39 cellular contexts compared by ENCODE assay signal in the genomic region with DNA sequence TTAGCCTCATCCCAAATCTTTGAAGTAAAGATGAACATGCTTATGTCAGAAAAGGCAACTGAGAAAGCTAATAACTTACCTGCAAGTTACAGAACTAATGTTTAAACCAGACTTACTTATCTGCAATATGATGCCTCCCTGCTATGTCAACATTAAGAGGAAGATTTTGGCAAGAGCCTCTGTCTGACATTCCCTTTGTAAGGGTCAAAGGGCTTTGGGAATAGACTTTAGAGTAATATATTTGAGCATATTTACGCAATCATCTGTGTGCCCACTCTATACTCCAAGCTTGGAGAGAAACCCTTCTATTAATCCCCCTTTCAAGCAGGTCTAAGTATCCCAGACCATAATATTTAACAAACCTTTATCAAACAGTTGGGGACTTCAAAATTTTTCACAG.
"Had no signal": no experiment of that assay in that cellular context is flagged by ENCODE, and none has a peak within 500 bp of the region (broad histone marks: within the 10 kb centered on the region; RNA-seq: fewer than 3 reads in every experiment).

No MANE protein-coding gene starts in this region.

- H3K9me3 ChIP-seq: adrenal gland, body of pancreas, breast epithelium had no signal

- DNase-seq: activated CD4-positive, alpha-beta memory T cell treated with anti-CD3 and anti-CD28 coated beads, Interleukin-2, amount 10 ng/mL, durations not matched to agents 7 days and 5 days; activated CD4-positive, alpha-beta T cell treated with anti-CD3 and anti-CD28 coated beads for 1 hour; activated CD4-positive, alpha-beta T cell treated with anti-CD3 and anti-CD28 coated beads for 36 hours; activated CD4-positive, alpha-beta T cell treated with anti-CD3 and anti-CD28 coated beads for 48 hours; activated CD4-positive, alpha-beta T cell treated with anti-CD3 and anti-CD28 coated beads, Interleukin-2, amount 10 ng/mL, durations not matched to agents 7 days and 5 days; activated CD4-positive, alpha-beta T cell treated with anti-CD3 and anti-CD28 coated beads, Interleukin-2, amount 50 U/mL, for 48 hours; activated CD4-positive, CD25-positive, alpha-beta regulatory T cell; activated CD8-positive, alpha-beta memory T cell treated with anti-CD3 and anti-CD28 coated beads, Interleukin-2, amount 50 U/mL, for 4 hours; activated effector memory CD4-positive, alpha-beta T cell treated with anti-CD3 and anti-CD28 coated beads, Interleukin-2, amount 50 U/mL, for 16 hours; activated gamma-delta T cell treated with Interleukin-2 at 50 U/mL for 16 hours; activated naive CD4-positive, alpha-beta T cell; activated naive CD4-positive, alpha-beta T cell treated with anti-CD3 and anti-CD28 coated beads for 36 hours; activated naive CD4-positive, alpha-beta T cell treated with anti-CD3 and anti-CD28 coated beads, Interleukin-2, amount 50 U/mL, for 16 hours; activated naive CD8-positive, alpha-beta T cell treated with anti-CD3 and anti-CD28 coated beads for 36 hours; activated T-cell treated with anti-CD3 and anti-CD28 coated beads for 4 hours; activated T-cell treated with anti-CD3 and anti-CD28 coated beads, Interleukin-2, amount 50 U/mL, for 1 hour; activated T-cell treated with anti-CD3 and anti-CD28 coated beads, Interleukin-2, amount 50 U/mL, for 4 hours; activated T-cell treated with anti-CD3 and anti-CD28 coated beads, Interleukin-2, amount 50 U/mL, for 72 hours; adrenal gland; amniotic stem cell; aorta; body of pancreas; brain microvascular endothelial cell; central memory CD4-positive, alpha-beta T cell; SW 1271; T-helper 1 cell; T-helper 2 cell; T-helper 9 cell; WERI-Rb-1 had no signal

- H3K4me3 Mint-ChIP-seq: activated CD4-positive, alpha-beta memory T cell treated with anti-CD3 and anti-CD28 coated beads, Interleukin-2, amount 10 ng/mL, durations not matched to agents 7 days and 5 days; activated CD4-positive, alpha-beta T cell treated with anti-CD3 and anti-CD28 coated beads for 36 hours; activated CD4-positive, alpha-beta T cell treated with anti-CD3 and anti-CD28 coated beads, Interleukin-2, amount 10 ng/mL, durations not matched to agents 7 days and 5 days; activated naive CD4-positive, alpha-beta T cell treated with anti-CD3 and anti-CD28 coated beads for 36 hours; activated naive CD8-positive, alpha-beta T cell treated with anti-CD3 and anti-CD28 coated beads for 36 hours; activated T-cell treated with anti-CD3 and anti-CD28 coated beads, Interleukin-2, amount 50 U/mL, for 4 hours; activated T-cell treated with anti-CD3 and anti-CD28 coated beads, Interleukin-2, amount 50 U/mL, for 72 hours; activated T-helper 1 cell treated with anti-CD3 and anti-CD28 coated beads, Interleukin-12 subunit alpha, Interleukin-12 subunit beta, Interleukin-2, Interleukin-4 antibody, amounts not matched to agents 30 ng/mL and 10 ng/mL and 1 ng/mL, durations not matched to agents 14 hours and 24 hours and 36 hours; activated T-helper 17 cell treated with anti-CD3 and anti-CD28 coated beads, Interleukin-2, amount 50 U/mL, for 72 hours; T-helper 1 cell treated with Interleukin-12 subunit alpha and Interleukin-12 subunit beta and Interleukin-4 antibody, amounts not matched to agents 30 μg/mL and 1 μg/mL, for 36 hours; T-helper 2 cell treated with Interferon-gamma antibody and Interleukin-4, amounts not matched to agents 5 μg/mL and 100 μg/mL, for 36 hours; WTC11 had no signal

- FAIRE-seq: astrocyte, TTC549 had no signal

- ATAC-seq: activated CD4-positive, alpha-beta T cell treated with anti-CD3 and anti-CD28 coated beads for 36 hours; activated CD4-positive, CD25-positive, alpha-beta regulatory T cell treated with anti-CD3 and anti-CD28 coated beads, Interleukin-2, amount 50 U/mL, for 24 hours; activated naive CD4-positive, alpha-beta T cell treated with anti-CD3 and anti-CD28 coated beads, Interleukin-2, amount 50 U/mL, for 72 hours; activated T-cell treated with anti-CD3 and anti-CD28 coated beads, Interleukin-2, amount 50 U/mL, for 4 hours; activated T-cell treated with anti-CD3 and anti-CD28 coated beads, Interleukin-2, amount 50 U/mL, for 72 hours; activated T-helper 17 cell treated with anti-CD3 and anti-CD28 coated beads, Interleukin-2, amount 50 U/mL, for 72 hours; body of pancreas; WTC11 had no signal

- H3K4me1 Mint-ChIP-seq: activated CD4-positive, alpha-beta memory T cell treated with anti-CD3 and anti-CD28 coated beads, Interleukin-2, amount 10 ng/mL, durations not matched to agents 7 days and 5 days; activated CD4-positive, alpha-beta T cell treated with anti-CD3 and anti-CD28 coated beads for 36 hours; activated T-helper 17 cell treated with anti-CD3 and anti-CD28 coated beads, Interleukin-2, amount 50 U/mL, for 72 hours had no signal

- H3K27ac ChIP-seq: adrenal gland, body of pancreas, brain microvascular endothelial cell, breast epithelium, WERI-Rb-1 had no signal

- H3K36me3 Mint-ChIP-seq: activated naive CD4-positive, alpha-beta T cell treated with anti-CD3 and anti-CD28 coated beads, Interleukin-2, amount 50 U/mL, for 72 hours; activated naive CD8-positive, alpha-beta T cell treated with anti-CD3 and anti-CD28 coated beads for 36 hours; WTC11 had no signal

- H3K9me3 Mint-ChIP-seq: activated CD4-positive, alpha-beta memory T cell treated with anti-CD3 and anti-CD28 coated beads, Interleukin-2, amount 10 ng/mL, durations not matched to agents 7 days and 5 days; activated CD4-positive, alpha-beta T cell treated with anti-CD3 and anti-CD28 coated beads, Interleukin-2, amount 10 ng/mL, durations not matched to agents 7 days and 5 days; activated naive CD4-positive, alpha-beta T cell treated with anti-CD3 and anti-CD28 coated beads for 36 hours; activated naive CD4-positive, alpha-beta T cell treated with anti-CD3 and anti-CD28 coated beads, Interleukin-2, amount 50 U/mL, for 72 hours; activated naive CD8-positive, alpha-beta T cell treated with anti-CD3 and anti-CD28 coated beads for 36 hours; activated T-cell treated with anti-CD3 and anti-CD28 coated beads, Interleukin-2, amount 50 U/mL, for 4 hours; activated T-cell treated with anti-CD3 and anti-CD28 coated beads, Interleukin-2, amount 50 U/mL, for 72 hours; activated T-helper 1 cell treated with anti-CD3 and anti-CD28 coated beads, Interleukin-12 subunit alpha, Interleukin-12 subunit beta, Interleukin-2, Interleukin-4 antibody, amounts not matched to agents 30 ng/mL and 10 ng/mL and 1 ng/mL, durations not matched to agents 14 hours and 24 hours and 36 hours; activated T-helper 17 cell treated with anti-CD3 and anti-CD28 coated beads, Interleukin-2, amount 50 U/mL, for 72 hours; T-helper 1 cell treated with Interleukin-12 subunit alpha and Interleukin-12 subunit beta and Interleukin-4 antibody, amounts not matched to agents 30 μg/mL and 1 μg/mL, for 36 hours; T-helper 2 cell treated with Interferon-gamma antibody and Interleukin-4, amounts not matched to agents 5 μg/mL and 100 μg/mL, for 36 hours had no signal

- H3K4me1 ChIP-seq: body of pancreas, breast epithelium had no signal

- H3K27ac Mint-ChIP-seq: activated CD4-positive, alpha-beta memory T cell treated with anti-CD3 and anti-CD28 coated beads, Interleukin-2, amount 10 ng/mL, durations not matched to agents 7 days and 5 days; activated CD4-positive, alpha-beta T cell treated with anti-CD3 and anti-CD28 coated beads for 36 hours; activated CD4-positive, alpha-beta T cell treated with anti-CD3 and anti-CD28 coated beads, Interleukin-2, amount 10 ng/mL, durations not matched to agents 7 days and 5 days; activated naive CD4-positive, alpha-beta T cell treated with anti-CD3 and anti-CD28 coated beads for 36 hours; activated naive CD4-positive, alpha-beta T cell treated with anti-CD3 and anti-CD28 coated beads, Interleukin-2, amount 50 U/mL, for 72 hours; activated naive CD8-positive, alpha-beta T cell treated with anti-CD3 and anti-CD28 coated beads for 36 hours; activated T-cell treated with anti-CD3 and anti-CD28 coated beads, Interleukin-2, amount 50 U/mL, for 72 hours; activated T-helper 1 cell treated with anti-CD3 and anti-CD28 coated beads, Interleukin-12 subunit alpha, Interleukin-12 subunit beta, Interleukin-2, Interleukin-4 antibody, amounts not matched to agents 30 ng/mL and 10 ng/mL and 1 ng/mL, durations not matched to agents 14 hours and 24 hours and 36 hours; activated T-helper 17 cell treated with anti-CD3 and anti-CD28 coated beads, Interleukin-2, amount 50 U/mL, for 72 hours; T-helper 1 cell treated with Interleukin-12 subunit alpha and Interleukin-12 subunit beta and Interleukin-4 antibody, amounts not matched to agents 30 μg/mL and 1 μg/mL, for 36 hours; T-helper 2 cell treated with Interferon-gamma antibody and Interleukin-4, amounts not matched to agents 5 μg/mL and 100 μg/mL, for 36 hours; WTC11 had no signal

- H3K36me3 ChIP-seq: adrenal gland, brain microvascular endothelial cell, breast epithelium, WERI-Rb-1 had no signal

- H3K4me3 ChIP-seq: adrenal gland, body of pancreas, breast epithelium had no signal

- H3K27me3 ChIP-seq: adrenal gland, body of pancreas, brain microvascular endothelial cell, breast epithelium had no signal
